ENCODE assay signal across 8 cellular contexts in genomic region chr17:2711608-2712299, GRCh38. TPM values are rescaled to one million over a fixed set of nuclear protein-coding genes. Genes with fewer than 3 reads are reported as not detected.
DNase-seq lines count a peak whose midpoint lies in the region; ATAC-seq and TF ChIP-seq lines count a peak whose summit lies in the region.

Gene CLUH, minus strand, starts transcription at chr17:2711764. Its CDS starts 103 bp downstream, at chr17:2711661.

- H3K9me3 ChIP-seq in CD8-positive, alpha-beta memory T cell (ENCODE audit: low read length), result no peaks in the 10 kb centered on the region

- DNase-seq in CD8-positive, alpha-beta memory T cell, result peak; percentile 92 to 96 (median 93)
- peak; percentile 83 to 87 for DNase-seq in HL-60 (ENCODE audit: low read depth in 1 of 2, low spot score in 1 of 2)
- DNase-seq in NK-92 treated with Interleukin-12 subunit alpha and Interleukin-12 subunit beta, amount 100 ng/mL, for 24 hours (lab: John Stamatoyannopoulos, UW), result peak; percentile 78
- peak; percentile 99 for DNase-seq in activated CD8-positive, alpha-beta memory T cell treated with anti-CD3 and anti-CD28 coated beads for 24 hours
- DNase-seq in effector CD8-positive, alpha-beta T cell (lab: John Stamatoyannopoulos, UW), result peak; percentile 90
- peak; percentile 97 for DNase-seq in medulla oblongata (ENCODE audit: extremely low spot score)
- DNase-seq in stimulated activated CD4-positive, alpha-beta T cell treated with anti-CD3 and anti-CD28 coated beads, TNF-alpha, amount 100 ng/mL, for 48 hours (ENCODE audit: low read depth in 3 of 3), result peak; percentile 94 to 96 (median 94)

- peaks cover 30 to 38% (median 36%) of the 10 kb centered on the region in 3 donors for H3K4me1 Mint-ChIP-seq in CD8-positive, alpha-beta memory T cell

- peaks cover 0 to 3% (median 0%) of the 10 kb centered on the region in 3 donors for H3K36me3 Mint-ChIP-seq in CD8-positive, alpha-beta memory T cell

- peak within 1 kb of the TSS; percentile 94 for H3K4me3 ChIP-seq in CD8-positive, alpha-beta memory T cell (ENCODE audit: low read length)
- peak within 1 kb of the TSS; percentile 68 for H3K4me3 ChIP-seq in HL-60 (replicated peaks; ENCODE audit: insufficient read depth, low read length)

- H3K36me3 ChIP-seq in CD8-positive, alpha-beta memory T cell (ENCODE audit: insufficient read depth, low read length), result no peaks in the 10 kb centered on the region

- peak within 1 kb of the TSS; percentile 87 to 95 (median 89) for H3K4me3 Mint-ChIP-seq in CD8-positive, alpha-beta memory T cell

- peak; percentile 67 for ATAC-seq in GM19455 (IDR thresholded peaks at IDR 0.05; ENCODE audit: unreplicated experiment)

- CTCF ChIA-PET in CD8-positive, alpha-beta memory T cell (lab: Charles Lee), result no interaction called here

- POLR2A ChIA-PET in CD8-positive, alpha-beta memory T cell (lab: Charles Lee), result interaction anchor here (1.1 kb wide), 1 partner anchor 19 kb away, joined by 8 read pairs; no protein-coding TSS in a partner anchor

- TF ChIP-seq CTCF in HL-60 (IDR thresholded peaks at IDR 0.05; ENCODE audit: insufficient read depth, low read length), result no peak

- H3K27ac ChIP-seq in CD8-positive, alpha-beta memory T cell (ENCODE audit: low read depth, low read length), result peak within 1 kb of the TSS; percentile 64
- peak within 1 kb of the TSS; percentile 86 for H3K27ac ChIP-seq in HL-60 (replicated peaks)

- no peaks in the 10 kb centered on the region for H3K9me3 Mint-ChIP-seq in CD8-positive, alpha-beta memory T cell

- no peaks in the 10 kb centered on the region for H3K27me3 ChIP-seq in CD8-positive, alpha-beta memory T cell (ENCODE audit: insufficient read depth, low read length, poor library complexity, severe bottlenecking)
- no peaks in the 10 kb centered on the region for H3K27me3 ChIP-seq in HL-60 (ENCODE audit: insufficient read depth, poor library complexity, severe bottlenecking)

- H3K27ac Mint-ChIP-seq in CD8-positive, alpha-beta memory T cell, result peak within 1 kb of the TSS; percentile 72 to 98 (median 86)

- peaks cover 29% of the 10 kb centered on the region for H3K4me1 ChIP-seq in CD8-positive, alpha-beta memory T cell (ENCODE audit: insufficient read depth, low read length)

- H3K27me3 Mint-ChIP-seq in CD8-positive, alpha-beta memory T cell, result no peaks in the 10 kb centered on the region

RNA-seq across cellular contexts. Expression of gene CLUH, which starts in this region (rescaled TPM):
- 100 to 1,000 TPM; 142 to 146 TPM for total RNA-seq in CD8-positive, alpha-beta memory T cell
- 17.8 TPM for polyA plus RNA-seq in CD8-positive, alpha-beta memory T cell

Comparison
In these comparisons a context has a peak if more than half of its experiments do, and no peak if none do; other contexts are left out.
1. Peak in every context shown above with its lines: DNase-seq, ATAC-seq, H3K4me3 ChIP-seq and H3K27ac ChIP-seq.